11 cellular contexts compared by ENCODE assay signal in genomic region chr15:100929641-100930042, GRCh38. TPM values are rescaled to one million over a fixed set of nuclear protein-coding genes. Genes with fewer than 3 reads are reported as not detected.
A peak's percentile ranks its signal among the peaks of the same experiment; 100 is the strongest.
DNase-seq lines count a peak whose midpoint lies in the region; ATAC-seq and TF ChIP-seq lines count a peak whose summit lies in the region.
"Had no signal": no experiment of that assay in that cellular context is flagged by ENCODE, and none has a peak within 500 bp of the region (broad histone marks: within the 10 kb centered on the region; RNA-seq: fewer than 3 reads in every experiment).

No MANE protein-coding gene starts in this region.

- no peaks in the 10 kb centered on the region for H3K9me3 Mint-ChIP-seq in osteocyte (ENCODE audit: unreplicated experiment)
- H3K9me3 Mint-ChIP-seq: activated CD4-positive, alpha-beta memory T cell treated with anti-CD3 and anti-CD28 coated beads, Interleukin-2, amount 10 ng/mL, durations not matched to agents 7 days and 5 days; neural crest cell had no signal

- no peak overlapping the region for H3K4me3 Mint-ChIP-seq in osteocyte (ENCODE audit: unreplicated experiment)
- H3K4me3 Mint-ChIP-seq: activated CD4-positive, alpha-beta memory T cell treated with anti-CD3 and anti-CD28 coated beads, Interleukin-2, amount 10 ng/mL, durations not matched to agents 7 days and 5 days; neural crest cell had no signal

- H3K27me3 Mint-ChIP-seq in osteocyte (ENCODE audit: unreplicated experiment): no peaks in the 10 kb centered on the region

- peaks cover 9% of the 10 kb centered on the region for H3K36me3 Mint-ChIP-seq in osteocyte (ENCODE audit: unreplicated experiment)

- no peak for TF ChIP-seq CTCF in VCaP (conservative IDR thresholded peaks at IDR 0.05)
- TF ChIP-seq CTCF in osteocyte (IDR thresholded peaks at IDR 0.05): no peak

- H3K27ac Mint-ChIP-seq in osteocyte (ENCODE audit: unreplicated experiment): no peak overlapping the region
- H3K27ac Mint-ChIP-seq: activated CD4-positive, alpha-beta memory T cell treated with anti-CD3 and anti-CD28 coated beads, Interleukin-2, amount 10 ng/mL, durations not matched to agents 7 days and 5 days had no signal

- DNase-seq in osteocyte (ENCODE audit: extremely low spot score, unreplicated experiment) (peak; percentile 66), substantia nigra (lab: John Stamatoyannopoulos, UW) (no peak), 8988T (no peak)
- DNase-seq: activated CD4-positive, alpha-beta memory T cell treated with anti-CD3 and anti-CD28 coated beads, Interleukin-2, amount 10 ng/mL, durations not matched to agents 7 days and 5 days; NCI-H1092 treated with DMSO at 0.1 percent for 48 hours had no signal

- peak; percentile 38 for ATAC-seq in GM19043 (IDR thresholded peaks at IDR 0.05; ENCODE audit: low read depth, unreplicated experiment)
- ATAC-seq in HG03442 (IDR thresholded peaks at IDR 0.05; ENCODE audit: unreplicated experiment): peak; percentile 41
- ATAC-seq in GM18909 (IDR thresholded peaks at IDR 0.05; ENCODE audit: poor library complexity, unreplicated experiment): no peak

- H3K27ac ChIP-seq in VCaP: peak overlapping the region; percentile 84
- H3K27ac ChIP-seq in substantia nigra (ENCODE audit: low read depth, low read length, poor library complexity, severe bottlenecking): no peak overlapping the region
- H3K27ac ChIP-seq: SJSA1 had no signal

- H3K4me1 Mint-ChIP-seq in osteocyte (ENCODE audit: unreplicated experiment): peaks cover 18% of the 10 kb centered on the region
- H3K4me1 Mint-ChIP-seq: activated CD4-positive, alpha-beta memory T cell treated with anti-CD3 and anti-CD28 coated beads, Interleukin-2, amount 10 ng/mL, durations not matched to agents 7 days and 5 days; neural crest cell had no signal

RNA-seq across cellular contexts. Expression of gene LRRK1, which starts 10.5 kb away (rescaled TPM):
- total RNA-seq in osteocyte: 10.8 and 16.3 TPM in 2 replicates

RNA-seq across cellular contexts. Expression of gene ALDH1A3, which starts 50.0 kb away (rescaled TPM):
- total RNA-seq in osteocyte: 0.30 and 0.57 TPM in 2 replicates
- total RNA-seq: activated CD4-positive, alpha-beta memory T cell treated with anti-CD3 and anti-CD28 coated beads, Interleukin-2, amount 10 ng/mL, durations not matched to agents 7 days and 5 days had no signal
